9 cellular contexts compared by ENCODE assay signal in genomic region chr1:100358210-100358609, GRCh38. TPM values are rescaled to one million over a fixed set of nuclear protein-coding genes. Genes with fewer than 3 reads are reported as not detected.
DNase-seq lines count a peak whose midpoint lies in the region; ATAC-seq and TF ChIP-seq lines count a peak whose summit lies in the region.
"Had no signal": no experiment of that assay in that cellular context is flagged by ENCODE, and none has a peak within 500 bp of the region (broad histone marks: within the 10 kb centered on the region; RNA-seq: fewer than 3 reads in every experiment).

No MANE protein-coding gene starts in this region.

- no peaks in the 10 kb centered on the region for H3K36me3 ChIP-seq in RWPE2 (ENCODE audit: low read depth)

- peak; percentile 16 for DNase-seq in stimulated activated CD4-positive, alpha-beta T cell treated with anti-CD3 and anti-CD28 coated beads, Interleukin-4, amount 100 ng/mL, for 24 hours
- DNase-seq in stimulated activated CD4-positive, alpha-beta T cell treated with anti-CD3 and anti-CD28 coated beads, Interleukin-2, amount 100 ng/mL, for 24 hours: no peak
- DNase-seq in RWPE2 (ENCODE audit: low spot score): no peak
- DNase-seq in fibroblast of pulmonary artery (ENCODE audit: low read depth): peak; percentile 46
- no peak for DNase-seq in NCI-H774 (lab: John Stamatoyannopoulos, UW)
- no peak for DNase-seq in dedifferentiated amniotic fluid mesenchymal stem cell (ENCODE audit: extremely low spot score)
- no peak for DNase-seq in D341Med (ENCODE audit: low spot score)
- DNase-seq: activated CD4-positive, CD25-positive, alpha-beta regulatory T cell treated with anti-CD3 and anti-CD28 coated beads, Interleukin-2, amount 50 U/mL, for 72 hours had no signal

- H3K4me3 ChIP-seq in RWPE2 (ENCODE audit: severe bottlenecking): no peak overlapping the region
- no peak overlapping the region for H3K4me3 ChIP-seq in fibroblast of pulmonary artery (replicated peaks; ENCODE audit: low read depth, low read length)

- H3K27me3 ChIP-seq in RWPE2 (ENCODE audit: insufficient read depth, poor library complexity, severe bottlenecking): no peaks in the 10 kb centered on the region

- H3K9me3 ChIP-seq in RWPE2 (ENCODE audit: severe bottlenecking): no peaks in the 10 kb centered on the region

- peaks cover 19% of the 10 kb centered on the region for H3K4me1 ChIP-seq in RWPE2 (ENCODE audit: insufficient read depth, poor library complexity, severe bottlenecking)

- no peak for ATAC-seq in RWPE2 (ENCODE audit: low read depth)
- ATAC-seq in esophagus mucosa: no peak

- TF ChIP-seq CTCF in RWPE2 (IDR thresholded peaks at IDR 0.05; ENCODE audit: poor library complexity, severe bottlenecking) (peak; percentile 37), fibroblast of pulmonary artery (IDR thresholded peaks at IDR 0.05; ENCODE audit: low read length, missing control alignments) (peak; percentile 64)

- no peak overlapping the region for H3K27ac ChIP-seq in RWPE2 (ENCODE audit: poor library complexity, severe bottlenecking)

RNA-seq across cellular contexts. Expression of gene CDC14A, which starts 5.9 kb away (rescaled TPM):
- 2.7 TPM for total RNA-seq in esophagus mucosa

Comparison
In these comparisons a context has a peak if more than half of its experiments do, and no peak if none do; other contexts are left out.
1. DNase-seq: peak in stimulated activated CD4-positive, alpha-beta T cell treated with anti-CD3 and anti-CD28 coated beads, Interleukin-4, amount 100 ng/mL, for 24 hours (single experiment) and fibroblast of pulmonary artery (single experiment); none in stimulated activated CD4-positive, alpha-beta T cell treated with anti-CD3 and anti-CD28 coated beads, Interleukin-2, amount 100 ng/mL, for 24 hours (0 of 2), RWPE2 (single experiment), NCI-H774 (single experiment), dedifferentiated amniotic fluid mesenchymal stem cell (single experiment) and D341Med (single experiment).